28 cellular contexts compared by ENCODE assay signal in genomic region chr12:21711376-21711775, GRCh38.
"Had no signal": no experiment of that assay in that cellular context is flagged by ENCODE, and none has a peak within 500 bp of the region (broad histone marks: within the 10 kb centered on the region; RNA-seq: fewer than 3 reads in every experiment).

No MANE protein-coding gene starts in this region.

- H3K27ac Mint-ChIP-seq: activated naive CD8-positive, alpha-beta T cell; activated T-cell treated with anti-CD3 and anti-CD28 coated beads, Interleukin-2, amount 50 U/mL, for 72 hours; mesothelial cell of epicardium; natural killer cell treated with Interleukin-12 subunit alpha and Interleukin-12 subunit beta and Interleukin-15 and Interleukin-18, amount 100 ng/mL, for 72 hours; progenitor cell of endocrine pancreas; T-helper 2 cell treated with Interferon-gamma antibody and Interleukin-4, amounts not matched to agents 5 μg/mL and 100 μg/mL, for 36 hours had no signal

- DNase-seq: activated CD4-positive, alpha-beta T cell treated with anti-CD3 and anti-CD28 coated beads for 4 hours; activated CD4-positive, alpha-beta T cell treated with anti-CD3 and anti-CD28 coated beads, Interleukin-2, amount 50 U/mL, for 4 hours; activated naive CD4-positive, alpha-beta T cell; activated T-cell treated with anti-CD3 and anti-CD28 coated beads for 4 hours; activated T-cell treated with anti-CD3 and anti-CD28 coated beads, Interleukin-2, amount 50 U/mL, for 72 hours; adrenal gland; aorta; body of pancreas; cerebellar nuclear complex; colonic mucosa; effector CD8-positive, alpha-beta T cell; head of caudate nucleus; kidney glomerular epithelial cell; left lung; mammary epithelial cell; ovary; retina; stimulated activated naive CD4-positive, alpha-beta T cell; T-helper 1 cell had no signal

- H3K4me3 Mint-ChIP-seq: activated naive CD8-positive, alpha-beta T cell; activated T-cell treated with anti-CD3 and anti-CD28 coated beads, Interleukin-2, amount 50 U/mL, for 72 hours; mesothelial cell of epicardium; natural killer cell treated with Interleukin-12 subunit alpha and Interleukin-12 subunit beta and Interleukin-15 and Interleukin-18, amount 100 ng/mL, for 72 hours; T-helper 2 cell treated with Interferon-gamma antibody and Interleukin-4, amounts not matched to agents 5 μg/mL and 100 μg/mL, for 36 hours had no signal

- H3K27me3 Mint-ChIP-seq: progenitor cell of endocrine pancreas had no signal

- ATAC-seq: activated T-cell treated with anti-CD3 and anti-CD28 coated beads, Interleukin-2, amount 50 U/mL, for 72 hours; body of pancreas; gastroesophageal sphincter; natural killer cell treated with Interleukin-12 subunit alpha and Interleukin-12 subunit beta and Interleukin-15 and Interleukin-18, amount 100 ng/mL, for 72 hours had no signal

- H3K9me3 Mint-ChIP-seq: activated T-cell treated with anti-CD3 and anti-CD28 coated beads, Interleukin-2, amount 50 U/mL, for 72 hours; mesothelial cell of epicardium; natural killer cell treated with Interleukin-12 subunit alpha and Interleukin-12 subunit beta and Interleukin-15 and Interleukin-18, amount 100 ng/mL, for 72 hours; T-helper 2 cell treated with Interferon-gamma antibody and Interleukin-4, amounts not matched to agents 5 μg/mL and 100 μg/mL, for 36 hours had no signal

- H3K27ac ChIP-seq: adrenal gland, body of pancreas, colonic mucosa, epithelial cell of prostate, left lung, neutrophil, ovary, tibial nerve had no signal

- H3K9me3 ChIP-seq: adrenal gland, body of pancreas, colonic mucosa, gastroesophageal sphincter, left lung, neutrophil, ovary, tibial nerve had no signal

- H3K4me3 ChIP-seq: adrenal gland, body of pancreas, colonic mucosa, gastroesophageal sphincter, left lung, ovary, tibial nerve had no signal

- H3K36me3 Mint-ChIP-seq: activated naive CD8-positive, alpha-beta T cell; mesothelial cell of epicardium; natural killer cell treated with Interleukin-12 subunit alpha and Interleukin-12 subunit beta and Interleukin-15 and Interleukin-18, amount 100 ng/mL, for 72 hours had no signal

- H3K27me3 ChIP-seq: adrenal gland, body of pancreas, colonic mucosa, gastroesophageal sphincter, left lung, neutrophil, ovary, tibial nerve had no signal

- H3K4me1 ChIP-seq: adrenal gland, body of pancreas, colonic mucosa, left lung had no signal

- H3K36me3 ChIP-seq: adrenal gland, colonic mucosa, gastroesophageal sphincter, left lung, neutrophil, ovary, tibial nerve had no signal
